In genomic region chr20:40986774-40987173, GRCh38 we compare ENCODE assay signal across 17 cellular contexts. TPM values are rescaled to one million over a fixed set of nuclear protein-coding genes. Genes with fewer than 3 reads are reported as not detected.
DNase-seq lines count a peak whose midpoint lies in the region; ATAC-seq and TF ChIP-seq lines count a peak whose summit lies in the region.
"Had no signal": no experiment of that assay in that cellular context is flagged by ENCODE, and none has a peak within 500 bp of the region (broad histone marks: within the 10 kb centered on the region; RNA-seq: fewer than 3 reads in every experiment).

No MANE protein-coding gene starts in this region.

- peaks cover 5% of the 10 kb centered on the region; the same call in 1 of the 2 replicates for H3K36me3 ChIP-seq in OCI-LY7 (ENCODE audit: insufficient read depth, low read length)
- H3K36me3 ChIP-seq: adrenal gland had no signal

- no peaks in the 10 kb centered on the region for H3K27me3 Mint-ChIP-seq in activated CD4-positive, alpha-beta T cell treated with anti-CD3 and anti-CD28 coated beads, Interleukin-2, amount 10 ng/mL, durations not matched to agents 7 days and 5 days
- H3K27me3 Mint-ChIP-seq: CD4-positive, alpha-beta T cell had no signal

- H3K9me3 ChIP-seq in OCI-LY7 (ENCODE audit: low read length), result peaks cover 8% of the 10 kb centered on the region; the same call in 1 of the 2 replicates
- H3K9me3 ChIP-seq: adrenal gland had no signal

- POLR2A ChIA-PET in activated CD4-positive, alpha-beta T cell treated with anti-CD3 and anti-CD28 coated beads, Interleukin-2, amount 10 ng/mL, durations not matched to agents 7 days and 5 days (lab: Charles Lee), result interaction anchor here (0.5 kb wide), 1 partner anchor 246 kb away, joined by 3 read pairs; no protein-coding TSS in a partner anchor
- POLR2A ChIA-PET in OCI-LY7 (lab: Charles Lee), result interaction anchor here (0.6 to 1.7 kb wide), 8 partner anchors 9 to 59 kb away, joined by 3 to 7 read pairs (median 4); no protein-coding TSS in a partner anchor

- peak overlapping the region; percentile 53 for H3K4me2 ChIP-seq in OCI-LY7 (ENCODE audit: low read length)

- peaks cover 33% of the 10 kb centered on the region for H3K4me1 Mint-ChIP-seq in activated CD4-positive, alpha-beta T cell treated with anti-CD3 and anti-CD28 coated beads, Interleukin-2, amount 10 ng/mL, durations not matched to agents 7 days and 5 days

- peaks cover 85% of the 10 kb centered on the region for H3K4me1 ChIP-seq in OCI-LY7 (ENCODE audit: insufficient read depth, low read length, poor library complexity, severe bottlenecking)

- 0 out of 2 replicates have a peak, but pooled peaks have one; percentile 22 for TF ChIP-seq CTCF in OCI-LY7 (conservative IDR thresholded peaks at IDR 0.05; ENCODE audit: low read length)

- peak overlapping the region; percentile 3 for H3K27ac Mint-ChIP-seq in activated CD4-positive, alpha-beta T cell treated with anti-CD3 and anti-CD28 coated beads, Interleukin-2, amount 10 ng/mL, durations not matched to agents 7 days and 5 days
- H3K27ac Mint-ChIP-seq: CD4-positive, alpha-beta T cell had no signal

- H2AFZ ChIP-seq in OCI-LY7 (ENCODE audit: low read length), result peak overlapping the region; percentile 15; the same call in 1 of the 2 replicates

- peak overlapping the region; percentile 28 for H3K4me3 ChIP-seq in OCI-LY7 (ENCODE audit: low read depth, low read length, poor library complexity, severe bottlenecking)
- H3K4me3 ChIP-seq: adrenal gland, SK-N-MC had no signal

- no peaks in the 10 kb centered on the region for H3K9me2 ChIP-seq in OCI-LY7 (ENCODE audit: insufficient read depth, low read length)

- H4K20me1 ChIP-seq in OCI-LY7 (ENCODE audit: insufficient read depth, low read length), result no peaks in the 10 kb centered on the region

- CTCF ChIA-PET in activated CD4-positive, alpha-beta T cell treated with anti-CD3 and anti-CD28 coated beads, Interleukin-2, amount 10 ng/mL, durations not matched to agents 7 days and 5 days (lab: Charles Lee), result interaction anchor here (0.7 to 2.2 kb wide), 7 partner anchors 24 to 451 kb away, joined by 3 to 8 read pairs (median 3); no protein-coding TSS in a partner anchor
- CTCF ChIA-PET in OCI-LY7 (lab: Charles Lee; ENCODE audit: unreplicated experiment), result interaction anchor here (0.7 kb wide), 1 partner anchor 17 kb away, joined by 3 read pairs; no protein-coding TSS in a partner anchor

- no peak overlapping the region for H3K4me3 Mint-ChIP-seq in activated CD4-positive, alpha-beta T cell treated with anti-CD3 and anti-CD28 coated beads, Interleukin-2, amount 10 ng/mL, durations not matched to agents 7 days and 5 days
- H3K4me3 Mint-ChIP-seq: CD4-positive, alpha-beta T cell had no signal

- BruUV-seq in OCI-LY7 (replicated peaks; lab: Mats Ljungman, UMichigan), result no TSS peak

- DNase-seq in activated CD4-positive, alpha-beta T cell treated with anti-CD3 and anti-CD28 coated beads, Interleukin-2, amount 10 ng/mL, durations not matched to agents 7 days and 5 days, result peak; percentile 20
- no peak for DNase-seq in activated CD4-positive, alpha-beta T cell treated with anti-CD3 and anti-CD28 coated beads, Interleukin-2, amount 50 U/mL, for 4 hours
- DNase-seq in OCI-LY7 (ENCODE audit: low spot score), result peak; percentile 85
- DNase-seq in kidney glomerular epithelial cell (lab: John Stamatoyannopoulos, UW), result peak; percentile 3
- DNase-seq in NCI-H774 (lab: John Stamatoyannopoulos, UW), result no peak
- DNase-seq in GOT3 (lab: John Stamatoyannopoulos, UW), result no peak
- DNase-seq: caudate nucleus; CD4-positive, alpha-beta T cell; DMS79 treated with DMSO at 0.1 percent for 48 hours; IMR-90; NCI-H1417 treated with DMSO at 0.1 percent for 48 hours; NCI-H226; trophoblast cell had no signal

- peaks cover 5% of the 10 kb centered on the region; the same call in 1 of the 2 replicates for H3K79me2 ChIP-seq in OCI-LY7 (ENCODE audit: insufficient read depth, low read depth, low read length)

- ATAC-seq in GM19035 (IDR thresholded peaks at IDR 0.05; ENCODE audit: unreplicated experiment), result peak; percentile 27
- no peak for ATAC-seq in GM19023 (IDR thresholded peaks at IDR 0.05; ENCODE audit: unreplicated experiment)

- H3K27ac ChIP-seq in OCI-LY7 (ENCODE audit: low read depth, low read length, poor library complexity, severe bottlenecking), result peak overlapping the region; percentile 89
- H3K27ac ChIP-seq: adrenal gland, SK-N-MC had no signal

- no peaks in the 10 kb centered on the region for H3K9me3 Mint-ChIP-seq in activated CD4-positive, alpha-beta T cell treated with anti-CD3 and anti-CD28 coated beads, Interleukin-2, amount 10 ng/mL, durations not matched to agents 7 days and 5 days
- H3K9me3 Mint-ChIP-seq: CD4-positive, alpha-beta T cell had no signal

- no peaks in the 10 kb centered on the region for H3K36me3 Mint-ChIP-seq in activated CD4-positive, alpha-beta T cell treated with anti-CD3 and anti-CD28 coated beads, Interleukin-2, amount 10 ng/mL, durations not matched to agents 7 days and 5 days (ENCODE audit: low read depth)

- intact Hi-C loops in OCI-LY7 (cut with micrococcal nuclease; ENCODE audit: unreplicated experiment), result no loop called here

RNA-seq across cellular contexts. Expression of gene TOP1, which starts 41.8 kb away (rescaled TPM):
- 10 to 100 TPM; 66.7 to 76.9 TPM for total RNA-seq in activated CD4-positive, alpha-beta T cell treated with anti-CD3 and anti-CD28 coated beads, Interleukin-2, amount 10 ng/mL, durations not matched to agents 7 days and 5 days
- total RNA-seq in OCI-LY7 (2014; rRNA removed; shearing (Covaris generic)), result 44.6 and 53.0 TPM in 2 replicates
- total RNA-seq in OCI-LY7 (2022), result 168 and 200 TPM in 2 replicates

Comparison
In these comparisons a context has a peak if more than half of its experiments do, and no peak if none do; other contexts are left out.
1. DNase-seq: peak in activated CD4-positive, alpha-beta T cell treated with anti-CD3 and anti-CD28 coated beads, Interleukin-2, amount 10 ng/mL, durations not matched to agents 7 days and 5 days (single experiment), OCI-LY7 (single experiment) and kidney glomerular epithelial cell (single experiment); none in activated CD4-positive, alpha-beta T cell treated with anti-CD3 and anti-CD28 coated beads, Interleukin-2, amount 50 U/mL, for 4 hours (0 of 2), NCI-H774 (single experiment) and GOT3 (single experiment).